Comparison of ENCODE assay signal across 21 cellular contexts in genomic region chr18:62745089-62745751, GRCh38.
"Had no signal": no experiment of that assay in that cellular context is flagged by ENCODE, and none has a peak within 500 bp of the region (broad histone marks: within the 10 kb centered on the region; RNA-seq: fewer than 3 reads in every experiment).

No MANE protein-coding gene starts in this region.

- H2AFZ ChIP-seq: parathyroid adenoma had no signal

- DNase-seq: activated CD4-positive, alpha-beta T cell treated with anti-CD3 and anti-CD28 coated beads, Interleukin-2, amount 10 ng/mL, durations not matched to agents 24 days and 14 days; activated CD8-positive, alpha-beta T cell treated with anti-CD3 and anti-CD28 coated beads for 36 hours; activated naive CD4-positive, alpha-beta T cell; activated naive CD8-positive, alpha-beta T cell treated with anti-CD3 and anti-CD28 coated beads for 36 hours; activated T-cell treated with anti-CD3 and anti-CD28 coated beads, Interleukin-2, amount 50 U/mL, for 1 hour; amniotic stem cell; effector CD8-positive, alpha-beta T cell; heart left ventricle; naive thymus-derived CD8-positive, alpha-beta T cell; sigmoid colon; spleen; stimulated activated naive CD4-positive, alpha-beta T cell treated with Interleukin-2 at 50 U/mL for 16 hours; thyroid gland had no signal

- H3K27me3 ChIP-seq: esophagus muscularis mucosa, gastroesophageal sphincter, heart left ventricle, neutrophil, sigmoid colon, spleen, thyroid gland, vagina had no signal

- ATAC-seq: activated CD8-positive, alpha-beta T cell treated with anti-CD3 and anti-CD28 coated beads for 36 hours; activated T-helper 17 cell treated with anti-CD3 and anti-CD28 coated beads, Interleukin-2, amount 50 U/mL, for 72 hours; gastroesophageal sphincter; heart left ventricle; naive thymus-derived CD8-positive, alpha-beta T cell had no signal

- H3K4me1 ChIP-seq: parathyroid adenoma had no signal

- H3K9me3 Mint-ChIP-seq: activated CD4-positive, alpha-beta T cell treated with anti-CD3 and anti-CD28 coated beads, Interleukin-2, amount 10 ng/mL, durations not matched to agents 24 days and 14 days; activated naive CD8-positive, alpha-beta T cell treated with anti-CD3 and anti-CD28 coated beads for 36 hours; activated T-helper 17 cell treated with anti-CD3 and anti-CD28 coated beads, Interleukin-2, amount 50 U/mL, for 72 hours; dendritic cell treated with granulocyte-macrophage colony-stimulating factor and Interleukin-4, amounts not matched to agents 40 ng/mL and 50 ng/mL, for 4 days; naive thymus-derived CD8-positive, alpha-beta T cell had no signal

- H3K27me3 Mint-ChIP-seq: activated CD4-positive, alpha-beta T cell treated with anti-CD3 and anti-CD28 coated beads, Interleukin-2, amount 10 ng/mL, durations not matched to agents 24 days and 14 days; activated CD8-positive, alpha-beta T cell treated with anti-CD3 and anti-CD28 coated beads for 36 hours; activated naive CD8-positive, alpha-beta T cell treated with anti-CD3 and anti-CD28 coated beads for 36 hours; activated T-helper 17 cell treated with anti-CD3 and anti-CD28 coated beads, Interleukin-2, amount 50 U/mL, for 72 hours; dendritic cell treated with granulocyte-macrophage colony-stimulating factor and Interleukin-4, amounts not matched to agents 40 ng/mL and 50 ng/mL, for 4 days; naive thymus-derived CD8-positive, alpha-beta T cell had no signal

- H3K9ac ChIP-seq: parathyroid adenoma had no signal

- H3K4me3 Mint-ChIP-seq: activated CD4-positive, alpha-beta T cell treated with anti-CD3 and anti-CD28 coated beads, Interleukin-2, amount 10 ng/mL, durations not matched to agents 24 days and 14 days; activated CD8-positive, alpha-beta T cell treated with anti-CD3 and anti-CD28 coated beads for 36 hours; activated naive CD8-positive, alpha-beta T cell treated with anti-CD3 and anti-CD28 coated beads for 36 hours; activated T-helper 17 cell treated with anti-CD3 and anti-CD28 coated beads, Interleukin-2, amount 50 U/mL, for 72 hours; dendritic cell treated with granulocyte-macrophage colony-stimulating factor and Interleukin-4, amounts not matched to agents 40 ng/mL and 50 ng/mL, for 4 days; naive thymus-derived CD8-positive, alpha-beta T cell had no signal

- H3K36me3 ChIP-seq: esophagus muscularis mucosa, gastroesophageal sphincter, heart left ventricle, neutrophil, sigmoid colon, spleen, thyroid gland, vagina had no signal

- H3K9me3 ChIP-seq: esophagus muscularis mucosa, gastroesophageal sphincter, heart left ventricle, neutrophil, sigmoid colon, spleen, thyroid gland, vagina had no signal

- H3K4me3 ChIP-seq: esophagus muscularis mucosa, gastroesophageal sphincter, heart left ventricle, sigmoid colon, spleen, thyroid gland, vagina had no signal

- H3K36me3 Mint-ChIP-seq: naive thymus-derived CD8-positive, alpha-beta T cell had no signal

- FAIRE-seq: endothelial cell of umbilical vein had no signal

- H3K27ac Mint-ChIP-seq: activated CD4-positive, alpha-beta T cell treated with anti-CD3 and anti-CD28 coated beads, Interleukin-2, amount 10 ng/mL, durations not matched to agents 24 days and 14 days; activated CD8-positive, alpha-beta T cell treated with anti-CD3 and anti-CD28 coated beads for 36 hours; activated naive CD8-positive, alpha-beta T cell treated with anti-CD3 and anti-CD28 coated beads for 36 hours; activated T-helper 17 cell treated with anti-CD3 and anti-CD28 coated beads, Interleukin-2, amount 50 U/mL, for 72 hours; dendritic cell treated with granulocyte-macrophage colony-stimulating factor and Interleukin-4, amounts not matched to agents 40 ng/mL and 50 ng/mL, for 4 days had no signal
